ENCODE assay signal across 1 cellular context in the genomic region with DNA sequence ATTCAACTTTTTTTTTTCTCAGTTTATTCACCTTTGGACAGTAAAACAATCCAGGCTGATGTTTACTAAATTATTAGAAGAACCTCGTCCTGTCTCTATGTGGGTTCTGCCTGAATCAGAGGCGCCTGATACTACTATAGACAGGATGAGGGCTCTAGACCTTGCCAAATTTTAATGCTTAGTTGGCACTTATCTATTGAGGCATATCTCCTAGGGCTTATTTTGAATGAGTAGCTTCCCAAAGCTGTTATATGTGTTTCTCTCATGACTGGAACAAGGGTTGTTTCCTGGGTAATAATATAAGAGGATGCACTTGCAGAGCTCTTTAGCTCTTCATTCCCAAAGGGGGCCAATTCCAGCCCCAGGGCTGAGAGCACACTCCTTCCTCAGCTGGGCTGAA.
TF ChIP-seq lines count a peak whose summit lies in the region.

No MANE protein-coding gene starts in this region.

TF ChIP-seq in K562, 482 proteins besides CTCF, POLR2A, EP300 and RAD21:
- peak; percentile 46 for TF ChIP-seq MAFK (IDR thresholded peaks at IDR 0.05; ENCODE audit: low read length)
- TF ChIP-seq, protein P1, sequence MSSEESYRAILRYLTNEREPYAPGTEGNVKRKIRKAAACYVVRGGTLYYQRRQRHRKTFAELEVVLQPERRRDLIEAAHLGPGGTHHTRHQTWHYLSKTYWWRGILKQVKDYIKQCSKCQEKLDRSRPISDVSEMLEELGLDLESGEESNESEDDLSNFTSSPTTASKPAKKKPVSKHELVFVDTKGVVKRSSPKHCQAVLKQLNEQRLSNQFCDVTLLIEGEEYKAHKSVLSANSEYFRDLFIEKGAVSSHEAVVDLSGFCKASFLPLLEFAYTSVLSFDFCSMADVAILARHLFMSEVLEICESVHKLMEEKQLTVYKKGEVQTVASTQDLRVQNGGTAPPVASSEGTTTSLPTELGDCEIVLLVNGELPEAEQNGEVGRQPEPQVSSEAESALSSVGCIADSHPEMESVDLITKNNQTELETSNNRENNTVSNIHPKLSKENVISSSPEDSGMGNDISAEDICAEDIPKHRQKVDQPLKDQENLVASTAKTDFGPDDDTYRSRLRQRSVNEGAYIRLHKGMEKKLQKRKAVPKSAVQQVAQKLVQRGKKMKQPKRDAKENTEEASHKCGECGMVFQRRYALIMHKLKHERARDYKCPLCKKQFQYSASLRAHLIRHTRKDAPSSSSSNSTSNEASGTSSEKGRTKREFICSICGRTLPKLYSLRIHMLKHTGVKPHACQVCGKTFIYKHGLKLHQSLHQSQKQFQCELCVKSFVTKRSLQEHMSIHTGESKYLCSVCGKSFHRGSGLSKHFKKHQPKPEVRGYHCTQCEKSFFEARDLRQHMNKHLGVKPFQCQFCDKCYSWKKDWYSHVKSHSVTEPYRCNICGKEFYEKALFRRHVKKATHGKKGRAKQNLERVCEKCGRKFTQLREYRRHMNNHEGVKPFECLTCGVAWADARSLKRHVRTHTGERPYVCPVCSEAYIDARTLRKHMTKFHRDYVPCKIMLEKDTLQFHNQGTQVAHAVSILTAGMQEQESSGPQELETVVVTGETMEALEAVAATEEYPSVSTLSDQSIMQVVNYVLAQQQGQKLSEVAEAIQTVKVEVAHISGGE (CRISPR knock-in tag; IDR thresholded peaks at IDR 0.05): no peak
- TF ChIP-seq YY1 (IDR thresholded peaks at IDR 0.05; ENCODE audit: borderline replicate concordance in 1 of 3, control insufficient read depth in 1 of 3, extremely low read depth in 1 of 3, insufficient read depth in 3 of 3, insufficient read length in 1 of 3, insufficient replicate concordance in 2 of 3, low read depth in 1 of 3, low read length in 2 of 3): no peak
- no peak for TF ChIP-seq HMGN3 (IDR thresholded peaks at IDR 0.05; ENCODE audit: borderline replicate concordance, extremely low read depth, insufficient read length, low read depth, low read length)
- TF ChIP-seq MAFG (tag; conservative IDR thresholded peaks at IDR 0.05): peak; percentile 51
- TF ChIP-seq ZNF57 (CRISPR knock-in tag; IDR thresholded peaks at IDR 0.05): no peak
- TF ChIP-seq, protein P2, sequence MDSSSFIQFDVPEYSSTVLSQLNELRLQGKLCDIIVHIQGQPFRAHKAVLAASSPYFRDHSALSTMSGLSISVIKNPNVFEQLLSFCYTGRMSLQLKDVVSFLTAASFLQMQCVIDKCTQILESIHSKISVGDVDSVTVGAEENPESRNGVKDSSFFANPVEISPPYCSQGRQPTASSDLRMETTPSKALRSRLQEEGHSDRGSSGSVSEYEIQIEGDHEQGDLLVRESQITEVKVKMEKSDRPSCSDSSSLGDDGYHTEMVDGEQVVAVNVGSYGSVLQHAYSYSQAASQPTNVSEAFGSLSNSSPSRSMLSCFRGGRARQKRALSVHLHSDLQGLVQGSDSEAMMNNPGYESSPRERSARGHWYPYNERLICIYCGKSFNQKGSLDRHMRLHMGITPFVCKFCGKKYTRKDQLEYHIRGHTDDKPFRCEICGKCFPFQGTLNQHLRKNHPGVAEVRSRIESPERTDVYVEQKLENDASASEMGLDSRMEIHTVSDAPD (CRISPR knock-in tag; IDR thresholded peaks at IDR 0.05): no peak
- TF ChIP-seq STAG1 (CRISPR knock-in tag; IDR thresholded peaks at IDR 0.05; ENCODE audit: borderline replicate concordance): no peak
- no peak for TF ChIP-seq FOXJ3 (CRISPR knock-in tag; IDR thresholded peaks at IDR 0.05)
- TF ChIP-seq HDGF (IDR thresholded peaks at IDR 0.05): no peak
- TF ChIP-seq, protein P3, sequence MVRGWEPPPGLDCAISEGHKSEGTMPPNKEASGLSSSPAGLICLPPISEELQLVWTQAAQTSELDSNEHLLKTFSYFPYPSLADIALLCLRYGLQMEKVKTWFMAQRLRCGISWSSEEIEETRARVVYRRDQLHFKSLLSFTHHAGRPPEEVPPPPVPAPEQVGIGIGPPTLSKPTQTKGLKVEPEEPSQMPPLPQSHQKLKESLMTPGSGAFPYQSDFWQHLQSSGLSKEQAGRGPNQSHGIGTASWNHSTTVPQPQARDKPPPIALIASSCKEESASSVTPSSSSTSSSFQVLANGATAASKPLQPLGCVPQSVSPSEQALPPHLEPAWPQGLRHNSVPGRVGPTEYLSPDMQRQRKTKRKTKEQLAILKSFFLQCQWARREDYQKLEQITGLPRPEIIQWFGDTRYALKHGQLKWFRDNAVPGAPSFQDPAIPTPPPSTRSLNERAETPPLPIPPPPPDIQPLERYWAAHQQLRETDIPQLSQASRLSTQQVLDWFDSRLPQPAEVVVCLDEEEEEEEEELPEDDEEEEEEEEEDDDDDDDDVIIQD (CRISPR knock-in tag; IDR thresholded peaks at IDR 0.05): no peak
- TF ChIP-seq, protein P4, sequence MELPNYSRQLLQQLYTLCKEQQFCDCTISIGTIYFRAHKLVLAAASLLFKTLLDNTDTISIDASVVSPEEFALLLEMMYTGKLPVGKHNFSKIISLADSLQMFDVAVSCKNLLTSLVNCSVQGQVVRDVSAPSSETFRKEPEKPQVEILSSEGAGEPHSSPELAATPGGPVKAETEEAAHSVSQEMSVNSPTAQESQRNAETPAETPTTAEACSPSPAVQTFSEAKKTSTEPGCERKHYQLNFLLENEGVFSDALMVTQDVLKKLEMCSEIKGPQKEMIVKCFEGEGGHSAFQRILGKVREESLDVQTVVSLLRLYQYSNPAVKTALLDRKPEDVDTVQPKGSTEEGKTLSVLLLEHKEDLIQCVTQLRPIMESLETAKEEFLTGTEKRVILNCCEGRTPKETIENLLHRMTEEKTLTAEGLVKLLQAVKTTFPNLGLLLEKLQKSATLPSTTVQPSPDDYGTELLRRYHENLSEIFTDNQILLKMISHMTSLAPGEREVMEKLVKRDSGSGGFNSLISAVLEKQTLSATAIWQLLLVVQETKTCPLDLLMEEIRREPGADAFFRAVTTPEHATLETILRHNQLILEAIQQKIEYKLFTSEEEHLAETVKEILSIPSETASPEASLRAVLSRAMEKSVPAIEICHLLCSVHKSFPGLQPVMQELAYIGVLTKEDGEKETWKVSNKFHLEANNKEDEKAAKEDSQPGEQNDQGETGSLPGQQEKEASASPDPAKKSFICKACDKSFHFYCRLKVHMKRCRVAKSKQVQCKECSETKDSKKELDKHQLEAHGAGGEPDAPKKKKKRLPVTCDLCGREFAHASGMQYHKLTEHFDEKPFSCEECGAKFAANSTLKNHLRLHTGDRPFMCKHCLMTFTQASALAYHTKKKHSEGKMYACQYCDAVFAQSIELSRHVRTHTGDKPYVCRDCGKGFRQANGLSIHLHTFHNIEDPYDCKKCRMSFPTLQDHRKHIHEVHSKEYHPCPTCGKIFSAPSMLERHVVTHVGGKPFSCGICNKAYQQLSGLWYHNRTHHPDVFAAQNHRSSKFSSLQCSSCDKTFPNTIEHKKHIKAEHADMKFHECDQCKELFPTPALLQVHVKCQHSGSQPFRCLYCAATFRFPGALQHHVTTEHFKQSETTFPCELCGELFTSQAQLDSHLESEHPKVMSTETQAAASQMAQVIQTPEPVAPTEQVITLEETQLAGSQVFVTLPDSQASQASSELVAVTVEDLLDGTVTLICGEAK (IDR thresholded peaks at IDR 0.05): no peak
- TF ChIP-seq, protein P4 (CRISPR knock-in tag; IDR thresholded peaks at IDR 0.05): no peak
- no peak for TF ChIP-seq HMG20A (CRISPR knock-in tag; conservative IDR thresholded peaks at IDR 0.05)
- TF ChIP-seq ZNF699 (CRISPR knock-in tag; IDR thresholded peaks at IDR 0.05; ENCODE audit: insufficient replicate concordance): no peak
- TF ChIP-seq ZBED1 (IDR thresholded peaks at IDR 0.05): no peak
- TF ChIP-seq, protein P5, sequence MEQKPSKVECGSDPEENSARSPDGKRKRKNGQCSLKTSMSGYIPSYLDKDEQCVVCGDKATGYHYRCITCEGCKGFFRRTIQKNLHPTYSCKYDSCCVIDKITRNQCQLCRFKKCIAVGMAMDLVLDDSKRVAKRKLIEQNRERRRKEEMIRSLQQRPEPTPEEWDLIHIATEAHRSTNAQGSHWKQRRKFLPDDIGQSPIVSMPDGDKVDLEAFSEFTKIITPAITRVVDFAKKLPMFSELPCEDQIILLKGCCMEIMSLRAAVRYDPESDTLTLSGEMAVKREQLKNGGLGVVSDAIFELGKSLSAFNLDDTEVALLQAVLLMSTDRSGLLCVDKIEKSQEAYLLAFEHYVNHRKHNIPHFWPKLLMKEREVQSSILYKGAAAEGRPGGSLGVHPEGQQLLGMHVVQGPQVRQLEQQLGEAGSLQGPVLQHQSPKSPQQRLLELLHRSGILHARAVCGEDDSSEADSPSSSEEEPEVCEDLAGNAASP (IDR thresholded peaks at IDR 0.05): no peak
- peak; percentile 48; the same call in 1 of the 2 replicates for TF ChIP-seq MAFF (IDR thresholded peaks at IDR 0.05; ENCODE audit: low read length)
- no peak for TF ChIP-seq KLF10 (CRISPR knock-in tag; IDR thresholded peaks at IDR 0.05)
- peak; percentile 46; the same call in 1 of the 2 replicates for TF ChIP-seq C11orf30 (IDR thresholded peaks at IDR 0.05; ENCODE audit: low read depth)
- no peak for TF ChIP-seq ZNF75A (CRISPR knock-in tag; IDR thresholded peaks at IDR 0.05)
- TF ChIP-seq RBM22 (IDR thresholded peaks at IDR 0.05; ENCODE audit: low read depth, low read length, poor library complexity, severe bottlenecking): no peak
- TF ChIP-seq, protein P6, sequence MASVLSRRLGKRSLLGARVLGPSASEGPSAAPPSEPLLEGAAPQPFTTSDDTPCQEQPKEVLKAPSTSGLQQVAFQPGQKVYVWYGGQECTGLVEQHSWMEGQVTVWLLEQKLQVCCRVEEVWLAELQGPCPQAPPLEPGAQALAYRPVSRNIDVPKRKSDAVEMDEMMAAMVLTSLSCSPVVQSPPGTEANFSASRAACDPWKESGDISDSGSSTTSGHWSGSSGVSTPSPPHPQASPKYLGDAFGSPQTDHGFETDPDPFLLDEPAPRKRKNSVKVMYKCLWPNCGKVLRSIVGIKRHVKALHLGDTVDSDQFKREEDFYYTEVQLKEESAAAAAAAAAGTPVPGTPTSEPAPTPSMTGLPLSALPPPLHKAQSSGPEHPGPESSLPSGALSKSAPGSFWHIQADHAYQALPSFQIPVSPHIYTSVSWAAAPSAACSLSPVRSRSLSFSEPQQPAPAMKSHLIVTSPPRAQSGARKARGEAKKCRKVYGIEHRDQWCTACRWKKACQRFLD (CRISPR knock-in tag; IDR thresholded peaks at IDR 0.05): no peak
- TF ChIP-seq, protein P7, sequence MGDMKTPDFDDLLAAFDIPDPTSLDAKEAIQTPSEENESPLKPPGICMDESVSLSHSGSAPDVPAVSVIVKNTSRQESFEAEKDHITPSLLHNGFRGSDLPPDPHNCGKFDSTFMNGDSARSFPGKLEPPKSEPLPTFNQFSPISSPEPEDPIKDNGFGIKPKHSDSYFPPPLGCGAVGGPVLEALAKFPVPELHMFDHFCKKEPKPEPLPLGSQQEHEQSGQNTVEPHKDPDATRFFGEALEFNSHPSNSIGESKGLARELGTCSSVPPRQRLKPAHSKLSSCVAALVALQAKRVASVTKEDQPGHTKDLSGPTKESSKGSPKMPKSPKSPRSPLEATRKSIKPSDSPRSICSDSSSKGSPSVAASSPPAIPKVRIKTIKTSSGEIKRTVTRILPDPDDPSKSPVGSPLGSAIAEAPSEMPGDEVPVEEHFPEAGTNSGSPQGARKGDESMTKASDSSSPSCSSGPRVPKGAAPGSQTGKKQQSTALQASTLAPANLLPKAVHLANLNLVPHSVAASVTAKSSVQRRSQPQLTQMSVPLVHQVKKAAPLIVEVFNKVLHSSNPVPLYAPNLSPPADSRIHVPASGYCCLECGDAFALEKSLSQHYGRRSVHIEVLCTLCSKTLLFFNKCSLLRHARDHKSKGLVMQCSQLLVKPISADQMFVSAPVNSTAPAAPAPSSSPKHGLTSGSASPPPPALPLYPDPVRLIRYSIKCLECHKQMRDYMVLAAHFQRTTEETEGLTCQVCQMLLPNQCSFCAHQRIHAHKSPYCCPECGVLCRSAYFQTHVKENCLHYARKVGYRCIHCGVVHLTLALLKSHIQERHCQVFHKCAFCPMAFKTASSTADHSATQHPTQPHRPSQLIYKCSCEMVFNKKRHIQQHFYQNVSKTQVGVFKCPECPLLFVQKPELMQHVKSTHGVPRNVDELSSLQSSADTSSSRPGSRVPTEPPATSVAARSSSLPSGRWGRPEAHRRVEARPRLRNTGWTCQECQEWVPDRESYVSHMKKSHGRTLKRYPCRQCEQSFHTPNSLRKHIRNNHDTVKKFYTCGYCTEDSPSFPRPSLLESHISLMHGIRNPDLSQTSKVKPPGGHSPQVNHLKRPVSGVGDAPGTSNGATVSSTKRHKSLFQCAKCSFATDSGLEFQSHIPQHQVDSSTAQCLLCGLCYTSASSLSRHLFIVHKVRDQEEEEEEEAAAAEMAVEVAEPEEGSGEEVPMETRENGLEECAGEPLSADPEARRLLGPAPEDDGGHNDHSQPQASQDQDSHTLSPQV (IDR thresholded peaks at IDR 0.05): no peak
- no peak for TF ChIP-seq ZNF717 (CRISPR knock-in tag; IDR thresholded peaks at IDR 0.05)
- no peak for TF ChIP-seq ZNF124 (CRISPR knock-in tag; IDR thresholded peaks at IDR 0.05)
- no peak for TF ChIP-seq SMAD4 (CRISPR knock-in tag; conservative IDR thresholded peaks at IDR 0.05)
- no peak for TF ChIP-seq TEAD2 (tag; IDR thresholded peaks at IDR 0.05)
- peak; percentile 62; the same call in 1 of the 2 replicates for TF ChIP-seq ZNF316 (IDR thresholded peaks at IDR 0.05)
